Comparison of ENCODE assay signal across 20 cellular contexts in genomic region chr2:62370304-62371250, GRCh38.
DNase-seq lines count a peak whose midpoint lies in the region; ATAC-seq, FAIRE-seq and TF ChIP-seq lines count a peak whose summit lies in the region.
"Had no signal": no experiment of that assay in that cellular context is flagged by ENCODE, and none has a peak within 500 bp of the region (broad histone marks: within the 10 kb centered on the region; RNA-seq: fewer than 3 reads in every experiment).

No MANE protein-coding gene starts in this region.

- H4K20me1 ChIP-seq in K562 (replicated peaks; ENCODE audit: control insufficient read depth, insufficient read depth, low read length) = no peaks in the 10 kb centered on the region

- H3K27me3 ChIP-seq in BE2C = no peaks in the 10 kb centered on the region
- H3K27me3 ChIP-seq in K562 (ENCODE audit: control insufficient read depth in 2 of 2, insufficient read depth in 2 of 2, low read length in 2 of 2) = no peaks in the 10 kb centered on the region

- H3K36me3 ChIP-seq in BE2C = no peaks in the 10 kb centered on the region
- H3K36me3 ChIP-seq in K562 (ENCODE audit: control insufficient read depth, insufficient read depth, low read length) = no peaks in the 10 kb centered on the region; the same call in 2 of the 3 replicates

- TF ChIP-seq POLR2A in K562 (conservative IDR thresholded peaks at IDR 0.05) = no peak

- no peak overlapping the region for H3K9ac ChIP-seq in K562 (ENCODE audit: insufficient read depth in 1 of 2, low read depth in 2 of 2, low read length in 2 of 2)
- H3K9ac ChIP-seq: KMS-11 had no signal

- CTCF ChIA-PET in K562 (lab: Yijun Ruan, JAX; ENCODE audit: low intra/inter-chr PET ratio) = interaction anchor here (0.6 kb wide), 1 partner anchor 1929 kb away, joined by 3 read pairs; no protein-coding TSS in a partner anchor

- TF ChIP-seq EP300 in K562 (IDR thresholded peaks at IDR 0.05; ENCODE audit: low read length) = no peak

- peaks cover 9% of the 10 kb centered on the region for H3K4me1 ChIP-seq in BE2C
- no peaks in the 10 kb centered on the region; a peak in 1 of 5 replicates for H3K4me1 ChIP-seq in K562 (replicated peaks in 1 of 2; ENCODE audit: control insufficient read depth in 2 of 2, insufficient read depth in 2 of 2, low read length in 2 of 2)

- ATAC-seq in K562 = no peak
- no peak for ATAC-seq in GM21717 (IDR thresholded peaks at IDR 0.05; ENCODE audit: unreplicated experiment)

- no peak overlapping the region for H3K27ac ChIP-seq in K562 (ENCODE audit: extremely low read depth, low read depth, low read length)
- H3K27ac ChIP-seq: KMS-11 had no signal

- BruUV-seq in K562 (replicated peaks; lab: Mats Ljungman, UMichigan) = no TSS peak

- no peak for TF ChIP-seq RAD21 in K562 (CRISPR knock-in tag; conservative IDR thresholded peaks at IDR 0.05 in 1 of 2, IDR thresholded peaks at IDR 0.05 in 1 of 2)

- H3K9me1 ChIP-seq in K562 (ENCODE audit: control insufficient read depth, insufficient read depth, low read length) = no peaks in the 10 kb centered on the region

- in situ Hi-C loops in K562 (cut with MboI) = no loop called here

- H3K4me3 ChIP-seq in BE2C (ENCODE audit: low read depth, low read length) (no peak overlapping the region), K562 (no peak overlapping the region)

- no peaks in the 10 kb centered on the region for H3K79me2 ChIP-seq in K562 (ENCODE audit: control insufficient read depth, insufficient read depth, low read length)

- intact Hi-C loops in K562 (cut with micrococcal nuclease) = no loop called here

- no peaks in the 10 kb centered on the region for H3K9me3 ChIP-seq in BE2C
- H3K9me3 ChIP-seq in K562 (replicated peaks; ENCODE audit: control insufficient read depth, insufficient read depth, low read depth, low read length) = peaks cover 5% of the 10 kb centered on the region; the same call in 1 of the 2 replicates

- WGBS in K562 (ENCODE audit: insufficient coverage, low coverage, missing lambda C conversion rate) = 77% methylated on average over 3 of the region's 3 CpGs

- DNase-seq in BE2C (peak; percentile 12), NCI-H524 treated with DMSO at 0.1 percent for 48 hours (lab: John Stamatoyannopoulos, UW) (peak; percentile 82), K562 (ENCODE audit: extremely low read depth in 1 of 4, low spot score in 3 of 4) (no peak), renal cortical epithelial cell (ENCODE audit: low read depth) (peak; percentile 47), T-helper 9 cell (no peak), iPS-NIHi11 (ENCODE audit: low spot score) (no peak)
- DNase-seq: CD4-positive, alpha-beta T cell; EL; H7; HFFc6; NCI-H1417 treated with DMSO at 0.1 percent for 48 hours; NCI-H187 treated with DMSO at 0.1 percent for 48 hours; NCI-H226; NCI-H526; Right ventricle myocardium superior had no signal

- POLR2A ChIA-PET in K562 (lab: Yijun Ruan, JAX) = interaction anchor here (0.6 to 1.0 kb wide), 2 partner anchors 13 to 242 kb away, joined by 3 read pairs; no protein-coding TSS in a partner anchor

- FAIRE-seq in K562 (lab: Jason Lieb, UNC) = peak; percentile 6
- FAIRE-seq: A204.1, GM12891, RCC 7860 had no signal

- no peak overlapping the region for H2AFZ ChIP-seq in K562 (ENCODE audit: low read depth, low read length)

- no peak overlapping the region for H3K4me2 ChIP-seq in K562 (ENCODE audit: insufficient read depth, low read length)
- H3K4me2 ChIP-seq: KMS-11 had no signal

- TF ChIP-seq CTCF in BE2C (IDR thresholded peaks at IDR 0.05; ENCODE audit: low read depth, low read length) (no peak), K562 (IDR thresholded peaks at IDR 0.05 in 2 of 3, conservative IDR thresholded peaks at IDR 0.05 in 1 of 3; ENCODE audit: insufficient read depth in 2 of 3, low read depth in 1 of 3, low read length in 3 of 3) (no peak)

TF ChIP-seq in K562, 482 proteins besides CTCF, POLR2A, EP300 and RAD21:
- TF ChIP-seq ZNF444 (CRISPR knock-in tag; IDR thresholded peaks at IDR 0.05) (no peak), RERE (CRISPR knock-in tag; IDR thresholded peaks at IDR 0.05; ENCODE audit: borderline replicate concordance) (no peak), ZNF778 (CRISPR knock-in tag; IDR thresholded peaks at IDR 0.05) (no peak), SAFB2 (IDR thresholded peaks at IDR 0.05; ENCODE audit: borderline replicate concordance, low read depth, low read length, severe bottlenecking) (no peak), RBM15 (IDR thresholded peaks at IDR 0.05; ENCODE audit: insufficient read depth, low read length) (no peak), HDAC2 (IDR thresholded peaks at IDR 0.05) (no peak), ZFP30 (CRISPR knock-in tag; IDR thresholded peaks at IDR 0.05; ENCODE audit: borderline replicate concordance) (no peak)
TF ChIP-seq in K562: peak in this region for 0.

Comparison
In these comparisons a context has a peak if more than half of its experiments do, and no peak if none do; other contexts are left out.
1. DNase-seq: peak in BE2C (single experiment), NCI-H524 treated with DMSO at 0.1 percent for 48 hours (single experiment) and renal cortical epithelial cell (single experiment); none in K562 (0 of 4), T-helper 9 cell (single experiment) and iPS-NIHi11 (single experiment).